Comparison of ENCODE assay signal across 25 cellular contexts in genomic region chr11:69512790-69513189, GRCh38. TPM values are rescaled to one million over a fixed set of nuclear protein-coding genes. Genes with fewer than 3 reads are reported as not detected.
A peak's percentile ranks its signal among the peaks of the same experiment; 100 is the strongest.
DNase-seq lines count a peak whose midpoint lies in the region; ATAC-seq and TF ChIP-seq lines count a peak whose summit lies in the region.
"Had no signal": no experiment of that assay in that cellular context is flagged by ENCODE, and none has a peak within 500 bp of the region (broad histone marks: within the 10 kb centered on the region; RNA-seq: fewer than 3 reads in every experiment).

No MANE protein-coding gene starts in this region.

- peak; percentile 16 for DNase-seq in left ventricle myocardium superior
- no peak for DNase-seq in left ventricle myocardium inferior
- peak; percentile 26 to 51 for DNase-seq in left lung
- DNase-seq in osteoblast (ENCODE audit: insufficient read length, low spot score, missing footprints): peak; percentile 22
- no peak for DNase-seq in midbrain (lab: John Stamatoyannopoulos, UW)
- no peak for DNase-seq in activated CD4-positive, alpha-beta T cell treated with anti-CD3 and anti-CD28 coated beads for 4 hours
- no peak for DNase-seq in middle frontal gyrus (ENCODE audit: extremely low spot score, low spot score)
- DNase-seq: AML-193; CD4-positive, alpha-beta T cell; DMS53; GM23248; NCI-H1092; NCI-H1417 treated with DMSO at 0.1 percent for 48 hours; NCI-H1694 treated with DMSO at 0.1 percent for 48 hours; NCI-H2081; NCI-H2227 treated with DMSO at 0.1 percent for 48 hours; NCI-H526 treated with DMSO at 0.1 percent for 48 hours; RPMI8226; SHP77 had no signal

- H4K20me1 ChIP-seq in osteoblast (ENCODE audit: insufficient read depth, low read length): no peaks in the 10 kb centered on the region

- no peak overlapping the region for H2AFZ ChIP-seq in osteoblast (ENCODE audit: low read length)
- H2AFZ ChIP-seq: GM23248 had no signal

- H3K4me3 ChIP-seq in left ventricle myocardium inferior (no peak overlapping the region), left lung (no peak overlapping the region), osteoblast (ENCODE audit: insufficient read depth, low read length) (no peak overlapping the region)
- H3K4me3 ChIP-seq: BLaER1 treated with 17β-estradiol and CSF1 and Interleukin-3, amounts not matched to agents 10 nM and 100 nM; GM23248 had no signal

- no peaks in the 10 kb centered on the region for H3K79me2 ChIP-seq in osteoblast (ENCODE audit: insufficient read depth, low read length)

- H3K27ac ChIP-seq in left ventricle myocardium inferior (replicated peaks) (no peak overlapping the region), left lung (no peak overlapping the region), osteoblast (ENCODE audit: low read depth, low read length) (no peak overlapping the region)
- H3K27ac ChIP-seq: BLaER1 treated with 17β-estradiol and CSF1 and Interleukin-3, amounts not matched to agents 10 nM and 100 nM; GM23248 had no signal

- no peak overlapping the region for H3K4me2 ChIP-seq in osteoblast (ENCODE audit: insufficient read depth, low read length)
- H3K4me2 ChIP-seq: BLaER1 treated with 17β-estradiol and CSF1 and Interleukin-3, amounts not matched to agents 10 nM and 100 nM had no signal

- H3K4me1 ChIP-seq in left ventricle myocardium inferior (peaks cover 9% of the 10 kb centered on the region), left lung (no peaks in the 10 kb centered on the region), osteoblast (ENCODE audit: insufficient read depth, low read length) (peaks cover 37% of the 10 kb centered on the region)

- TF ChIP-seq CTCF in left ventricle myocardium inferior (IDR thresholded peaks at IDR 0.05; ENCODE audit: borderline replicate concordance) (no peak), left lung (IDR thresholded peaks at IDR 0.05) (no peak), osteoblast (IDR thresholded peaks at IDR 0.05; ENCODE audit: extremely low read depth, low read depth, low read length) (no peak)

- intact Hi-C loops in left ventricle myocardium superior (cut with micrococcal nuclease): no loop called here
- intact Hi-C loops in left ventricle myocardium inferior (cut with micrococcal nuclease): no loop called here
- intact Hi-C loops in left lung (cut with DNase I): no loop called here

- H3K27me3 ChIP-seq in left ventricle myocardium inferior (ENCODE audit: low read depth) (no peaks in the 10 kb centered on the region), left lung (no peaks in the 10 kb centered on the region), osteoblast (ENCODE audit: insufficient read depth, low read length) (no peaks in the 10 kb centered on the region)
- H3K27me3 ChIP-seq: BLaER1 treated with 17β-estradiol and CSF1 and Interleukin-3, amounts not matched to agents 10 nM and 100 nM had no signal

- H3K9me3 ChIP-seq in left ventricle myocardium inferior (replicated peaks) (peaks cover 8% of the 10 kb centered on the region), left lung (no peaks in the 10 kb centered on the region), osteoblast (ENCODE audit: low read depth, low read length) (no peaks in the 10 kb centered on the region)

- H3K36me3 ChIP-seq in left ventricle myocardium inferior (no peaks in the 10 kb centered on the region), left lung (no peaks in the 10 kb centered on the region), osteoblast (ENCODE audit: insufficient read depth, low read length) (no peaks in the 10 kb centered on the region)
- H3K36me3 ChIP-seq: BLaER1 treated with 17β-estradiol and CSF1 and Interleukin-3, amounts not matched to agents 10 nM and 100 nM had no signal

- no peak for ATAC-seq in left ventricle myocardium superior
- ATAC-seq in left lung: no peak
- ATAC-seq: HCT116 had no signal

RNA-seq across cellular contexts. Expression of gene LINC01488, which starts 31.3 kb away (rescaled TPM):
- total RNA-seq in left ventricle myocardium superior (not detected), left ventricle myocardium inferior (0.38 TPM), left lung (not detected), osteoblast (not detected in 2 replicates)
- total RNA-seq: A172; CD4-positive, alpha-beta T cell; Daoy; G401; GM23248; NCI-H460 had no signal

Comparison
In these comparisons a context has a peak if more than half of its experiments do, and no peak if none do; other contexts are left out.
1. DNase-seq: peak in left ventricle myocardium superior (single experiment), left lung (2 of 2) and osteoblast (single experiment); none in left ventricle myocardium inferior (single experiment), midbrain (single experiment), activated CD4-positive, alpha-beta T cell treated with anti-CD3 and anti-CD28 coated beads for 4 hours (0 of 2) and middle frontal gyrus (single experiment).